Comparison of ENCODE assay signal across 9 cellular contexts in the genomic region with DNA sequence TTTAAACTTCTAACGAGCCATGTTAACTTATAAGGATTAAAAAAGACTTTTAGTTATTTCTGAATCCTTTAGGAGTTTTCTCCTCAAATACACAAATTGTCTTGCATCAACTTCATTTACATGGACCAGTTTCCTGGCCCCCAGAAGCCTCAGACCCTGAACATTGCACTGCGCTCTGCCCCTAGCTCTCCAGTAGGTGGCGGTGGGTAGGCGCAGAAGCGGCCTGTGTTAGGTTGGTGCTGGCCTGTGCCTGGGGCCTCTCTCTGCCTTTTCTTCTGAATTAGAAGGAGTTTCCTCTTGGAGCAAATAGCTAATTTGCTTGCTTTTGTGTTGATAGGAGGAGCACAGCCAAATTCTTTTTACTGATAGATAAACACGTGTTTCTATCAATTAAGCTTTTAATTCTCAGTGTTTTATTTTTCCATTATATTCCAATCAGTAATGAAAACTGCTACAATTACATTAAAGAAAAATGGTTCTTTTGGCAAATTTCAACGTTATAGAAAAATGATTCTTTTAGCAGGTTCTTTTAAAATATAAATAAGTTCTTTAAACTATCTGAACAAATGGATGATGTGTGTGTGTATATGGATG. TPM values are rescaled to one million over a fixed set of nuclear protein-coding genes. Genes with fewer than 3 reads are reported as not detected.
DNase-seq lines count a peak whose midpoint lies in the region; ATAC-seq lines count a peak whose summit lies in the region.
"Had no signal": no experiment of that assay in that cellular context is flagged by ENCODE, and none has a peak within 500 bp of the region (broad histone marks: within the 10 kb centered on the region; RNA-seq: fewer than 3 reads in every experiment).

No MANE protein-coding gene starts in this region.

- CTCF ChIA-PET in activated CD4-positive, alpha-beta memory T cell treated with anti-CD3 and anti-CD28 coated beads for 36 hours (lab: Charles Lee): interaction anchor here (0.6 to 1.5 kb wide), 22 partner anchors 13 to 1031 kb away, joined by 3 to 6 read pairs (median 4); no protein-coding TSS in a partner anchor

- intact Hi-C loops in activated CD4-positive, alpha-beta memory T cell treated with anti-CD3 and anti-CD28 coated beads for 36 hours (cut with micrococcal nuclease): loop anchor here (1.0 kb wide), 2 partner anchors 162 to 425 kb away; no protein-coding TSS in a partner anchor

- POLR2A ChIA-PET in activated CD4-positive, alpha-beta memory T cell treated with anti-CD3 and anti-CD28 coated beads for 36 hours (lab: Charles Lee): no interaction called here

- H3K4me3 Mint-ChIP-seq in activated CD4-positive, alpha-beta memory T cell treated with anti-CD3 and anti-CD28 coated beads for 36 hours: no peak overlapping the region
- no peak overlapping the region for H3K4me3 Mint-ChIP-seq in effector memory CD8-positive, alpha-beta T cell
- H3K4me3 Mint-ChIP-seq: T-helper 1 cell treated with Interleukin-12 subunit alpha and Interleukin-12 subunit beta and Interleukin-4 antibody, amounts not matched to agents 30 μg/mL and 1 μg/mL, for 36 hours had no signal

- H3K27ac Mint-ChIP-seq in activated CD4-positive, alpha-beta memory T cell treated with anti-CD3 and anti-CD28 coated beads for 36 hours: no peak overlapping the region
- H3K27ac Mint-ChIP-seq in effector memory CD8-positive, alpha-beta T cell: no peak overlapping the region
- H3K27ac Mint-ChIP-seq: T-helper 1 cell treated with Interleukin-12 subunit alpha and Interleukin-12 subunit beta and Interleukin-4 antibody, amounts not matched to agents 30 μg/mL and 1 μg/mL, for 36 hours had no signal

- peaks cover 9% of the 10 kb centered on the region for H3K36me3 Mint-ChIP-seq in activated CD4-positive, alpha-beta memory T cell treated with anti-CD3 and anti-CD28 coated beads for 36 hours
- peaks cover 28% of the 10 kb centered on the region for H3K36me3 Mint-ChIP-seq in effector memory CD8-positive, alpha-beta T cell (ENCODE audit: insufficient read depth)

- no peaks in the 10 kb centered on the region for H3K4me1 Mint-ChIP-seq in activated CD4-positive, alpha-beta memory T cell treated with anti-CD3 and anti-CD28 coated beads for 36 hours (ENCODE audit: low read depth)
- H3K4me1 Mint-ChIP-seq in effector memory CD8-positive, alpha-beta T cell (ENCODE audit: low read depth in 2 of 2): peaks cover 2 to 19% of the 10 kb centered on the region in 2 donors

- no peaks in the 10 kb centered on the region for H3K9me3 Mint-ChIP-seq in activated CD4-positive, alpha-beta memory T cell treated with anti-CD3 and anti-CD28 coated beads for 36 hours
- H3K9me3 Mint-ChIP-seq in effector memory CD8-positive, alpha-beta T cell: no peaks in the 10 kb centered on the region
- H3K9me3 Mint-ChIP-seq: T-helper 1 cell treated with Interleukin-12 subunit alpha and Interleukin-12 subunit beta and Interleukin-4 antibody, amounts not matched to agents 30 μg/mL and 1 μg/mL, for 36 hours had no signal

- peak; percentile 65 for DNase-seq in COR-L47 (lab: John Stamatoyannopoulos, UW)
- peak; percentile 77 for DNase-seq in NCI-H748 (lab: John Stamatoyannopoulos, UW; ENCODE audit: unreplicated experiment)
- peak; percentile 63 for DNase-seq in activated CD4-positive, alpha-beta memory T cell treated with anti-CD3 and anti-CD28 coated beads for 36 hours
- peak; percentile 26 to 37 (median 30) for DNase-seq in effector memory CD8-positive, alpha-beta T cell
- DNase-seq in medulla oblongata (ENCODE audit: extremely low spot score): peak; percentile 86
- peak; percentile 15 to 23 for DNase-seq in stimulated activated CD8-positive, alpha-beta memory T cell treated with anti-CD3 and anti-CD28 coated beads, Interleukin-7, amount 100 ng/mL, for 48 hours (ENCODE audit: extremely low read depth in 1 of 2, low read depth in 1 of 2)

- ATAC-seq in GM19468 (IDR thresholded peaks at IDR 0.05; ENCODE audit: extremely low read depth, unreplicated experiment) (peak; percentile 48), HG03565 (IDR thresholded peaks at IDR 0.05; ENCODE audit: unreplicated experiment) (peak; percentile 70)
- ATAC-seq in effector memory CD8-positive, alpha-beta T cell (replicated peaks): peak; percentile 83

- H3K27me3 Mint-ChIP-seq in activated CD4-positive, alpha-beta memory T cell treated with anti-CD3 and anti-CD28 coated beads for 36 hours: no peaks in the 10 kb centered on the region
- H3K27me3 Mint-ChIP-seq in effector memory CD8-positive, alpha-beta T cell: no peaks in the 10 kb centered on the region

RNA-seq across cellular contexts. Expression of a gene that starts 44.4 kb away (rescaled TPM):
- total RNA-seq in activated CD4-positive, alpha-beta memory T cell treated with anti-CD3 and anti-CD28 coated beads for 36 hours: 10 to 100 TPM; 49.2 to 55.4 TPM

Comparison
In these comparisons a context has a peak if more than half of its experiments do, and no peak if none do; other contexts are left out.
1. Peak in every context shown above with its lines: DNase-seq and ATAC-seq.
2. DNase-seq: peak in every context shown above with its lines; median percentile 86 in medulla oblongata; 77 in NCI-H748; 65 in COR-L47; 63 in activated CD4-positive, alpha-beta memory T cell treated with anti-CD3 and anti-CD28 coated beads for 36 hours; 30 in effector memory CD8-positive, alpha-beta T cell; 19 in stimulated activated CD8-positive, alpha-beta memory T cell treated with anti-CD3 and anti-CD28 coated beads, Interleukin-7, amount 100 ng/mL, for 48 hours.